1 cellular context compared by ENCODE assay signal in the genomic region with DNA sequence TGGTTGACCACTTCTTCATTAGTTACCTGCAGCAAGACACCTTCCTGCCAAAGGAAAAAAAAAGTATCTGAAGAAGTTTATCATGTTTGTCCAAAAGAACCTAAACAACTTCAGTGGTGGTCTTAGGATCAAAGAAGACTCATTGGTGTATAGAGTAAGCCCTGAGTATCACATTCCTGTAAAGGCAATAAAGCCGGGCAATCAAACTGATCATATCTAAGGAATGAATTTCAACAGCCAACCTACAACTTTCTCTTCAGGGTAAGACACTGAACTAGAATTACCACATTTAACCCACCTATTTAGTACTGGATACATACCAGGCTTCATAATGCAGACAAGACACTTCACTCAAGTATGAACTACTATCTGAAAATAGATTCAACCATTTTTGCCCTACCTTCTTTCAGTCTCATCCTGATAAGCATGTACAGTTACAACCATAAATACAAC.
TF ChIP-seq lines count a peak whose summit lies in the region.

No MANE protein-coding gene starts in this region.

TF ChIP-seq in GM23338, 12 proteins besides CTCF, POLR2A, EP300 and RAD21 (continued from another document):
- TF ChIP-seq JUNB (IDR thresholded peaks at IDR 0.05; ENCODE audit: unreplicated experiment) (no peak), REST (IDR thresholded peaks at IDR 0.05; ENCODE audit: unreplicated experiment) (no peak), ZNF462 (CRISPR knock-in tag; IDR thresholded peaks at IDR 0.05) (no peak), NANOG (IDR thresholded peaks at IDR 0.05; ENCODE audit: borderline replicate concordance) (no peak), EZH2 (IDR thresholded peaks at IDR 0.05; ENCODE audit: low read depth, unreplicated experiment) (no peak), POLR2AphosphoS5 (IDR thresholded peaks at IDR 0.05; ENCODE audit: low read depth) (no peak), ZNF331 (CRISPR knock-in tag; IDR thresholded peaks at IDR 0.05; ENCODE audit: low read depth) (no peak), CREB1 (CRISPR knock-in tag; IDR thresholded peaks at IDR 0.05; ENCODE audit: low read depth) (no peak)
